In the genomic region with DNA sequence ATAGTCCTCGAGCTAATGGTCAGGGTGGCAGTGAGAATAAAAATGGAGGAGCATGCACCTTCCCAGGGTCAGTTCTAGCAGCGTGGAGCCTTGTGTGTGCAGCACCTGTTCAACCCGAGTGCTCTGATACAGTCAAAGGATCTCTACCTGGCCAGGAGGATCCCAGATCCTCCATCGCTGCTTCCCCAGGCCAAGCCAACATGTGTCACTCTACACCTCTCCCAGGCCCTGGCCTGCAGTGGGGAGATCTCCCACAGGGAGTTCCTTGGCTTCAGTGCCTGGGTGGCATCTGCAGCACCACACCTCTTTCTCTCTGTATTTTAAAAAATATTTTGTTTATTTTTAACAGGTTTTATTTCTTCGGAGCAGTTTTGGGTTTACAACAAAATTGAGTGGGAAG, we compare ENCODE assay signal across 22 cellular contexts.
DNase-seq lines count a peak whose midpoint lies in the region; ATAC-seq, FAIRE-seq and TF ChIP-seq lines count a peak whose summit lies in the region.
"Had no signal": no experiment of that assay in that cellular context is flagged by ENCODE, and none has a peak within 500 bp of the region (broad histone marks: within the 10 kb centered on the region; RNA-seq: fewer than 3 reads in every experiment).

No MANE protein-coding gene starts in this region.

- TF ChIP-seq POLR2A in A549 (IDR thresholded peaks at IDR 0.05; ENCODE audit: low read length) (no peak), upper lobe of left lung (IDR thresholded peaks at IDR 0.05) (no peak)

- CTCF ChIA-PET in A549 (lab: Yijun Ruan, JAX): no interaction called here
- CTCF ChIA-PET in Panc1 (lab: Charles Lee): no interaction called here
- CTCF ChIA-PET in activated CD4-positive, alpha-beta T cell treated with anti-CD3 and anti-CD28 coated beads, Interleukin-2, amount 10 ng/mL, durations not matched to agents 7 days and 5 days (lab: Charles Lee): no interaction called here

- TF ChIP-seq CTCF in A549 (IDR thresholded peaks at IDR 0.05) (no peak), Panc1 (IDR thresholded peaks at IDR 0.05) (no peak), hepatocyte (IDR thresholded peaks at IDR 0.05; ENCODE audit: poor library complexity) (no peak), upper lobe of left lung (IDR thresholded peaks at IDR 0.05) (no peak)

- DNase-seq in A549 (ENCODE audit: low read depth in 1 of 2, low spot score in 1 of 2): no peak
- DNase-seq in Panc1 (ENCODE audit: low read depth, low spot score): no peak
- no peak for DNase-seq in hepatocyte (ENCODE audit: low spot score)
- no peak for DNase-seq in upper lobe of left lung
- no peak for DNase-seq in NCI-H2081 (lab: John Stamatoyannopoulos, UW)
- DNase-seq in activated CD4-positive, alpha-beta T cell treated with anti-CD3 and anti-CD28 coated beads, Interleukin-2, amount 10 ng/mL, durations not matched to agents 7 days and 5 days: no peak
- DNase-seq: 8988T; C1 segment of cervical spinal cord; Calu3; CD4-positive, alpha-beta memory T cell; COR-L47; DMS53; DMS79 treated with DMSO at 0.1 percent for 48 hours; GF-D8; GM23248; H7; HCEC 1CT had no signal

- H2AFZ ChIP-seq in hepatocyte: no peak overlapping the region
- H2AFZ ChIP-seq: GM23248 had no signal

- no peak overlapping the region for H3K27ac ChIP-seq in A549
- H3K27ac ChIP-seq in Panc1 (ENCODE audit: low read length): no peak overlapping the region
- peak overlapping the region; percentile 52 for H3K27ac ChIP-seq in hepatocyte
- H3K27ac ChIP-seq in upper lobe of left lung: no peak overlapping the region
- H3K27ac ChIP-seq: GM23248 had no signal

- no peak overlapping the region for H3K4me2 ChIP-seq in A549
- H3K4me2 ChIP-seq in hepatocyte: no peak overlapping the region

- H3K36me3 ChIP-seq in Panc1 (ENCODE audit: control insufficient read depth, insufficient read depth, low read length): no peaks in the 10 kb centered on the region
- no peaks in the 10 kb centered on the region for H3K36me3 ChIP-seq in hepatocyte (replicated peaks; ENCODE audit: insufficient read depth, low read depth)
- no peaks in the 10 kb centered on the region for H3K36me3 ChIP-seq in upper lobe of left lung

- intact Hi-C loops in Panc1 (cut with micrococcal nuclease; ENCODE audit: unreplicated experiment): no loop called here

- no peaks in the 10 kb centered on the region for H3K36me3 Mint-ChIP-seq in activated CD4-positive, alpha-beta T cell treated with anti-CD3 and anti-CD28 coated beads, Interleukin-2, amount 10 ng/mL, durations not matched to agents 7 days and 5 days (ENCODE audit: low read depth)
- H3K36me3 Mint-ChIP-seq: CD4-positive, alpha-beta memory T cell had no signal

- ATAC-seq in A549: peak; percentile 50 to 57; a peak in 3 of 6 replicates
- 0 out of 2 replicates have a peak, but pooled peaks have one; percentile 26 for ATAC-seq in Panc1
- ATAC-seq in upper lobe of left lung (ENCODE audit: low FRiP score in 2 of 2): peak; percentile 17 to 59
- no peak for ATAC-seq in GM18909 (IDR thresholded peaks at IDR 0.05; ENCODE audit: poor library complexity, unreplicated experiment)

- H3K9me3 Mint-ChIP-seq in activated CD4-positive, alpha-beta T cell treated with anti-CD3 and anti-CD28 coated beads, Interleukin-2, amount 10 ng/mL, durations not matched to agents 7 days and 5 days: no peaks in the 10 kb centered on the region
- H3K9me3 Mint-ChIP-seq: CD4-positive, alpha-beta memory T cell had no signal

- TF ChIP-seq EP300 in A549 (IDR thresholded peaks at IDR 0.05): no peak
- no peak for TF ChIP-seq EP300 in upper lobe of left lung (IDR thresholded peaks at IDR 0.05)

- H3K4me1 ChIP-seq in A549 (no peaks in the 10 kb centered on the region), Panc1 (ENCODE audit: control insufficient read depth, insufficient read depth, low read length) (no peaks in the 10 kb centered on the region), hepatocyte (ENCODE audit: insufficient read depth) (peaks cover 13% of the 10 kb centered on the region), upper lobe of left lung (no peaks in the 10 kb centered on the region)

- H4K20me1 ChIP-seq in hepatocyte (ENCODE audit: insufficient read depth, poor library complexity, severe bottlenecking): no peaks in the 10 kb centered on the region

- no peak for TF ChIP-seq RAD21 in A549 (conservative IDR thresholded peaks at IDR 0.05 in 1 of 2, IDR thresholded peaks at IDR 0.05 in 1 of 2)

- no peak for FAIRE-seq in A549 (lab: Jason Lieb, UNC)
- FAIRE-seq: GM12891, GM18507, GM19239, H1 had no signal

- 79% methylated on average over 5 of the region's 5 CpGs for WGBS in A549 (ENCODE audit: missing lambda C conversion rate)
- 95% methylated on average over 5 of the region's 5 CpGs for WGBS in hepatocyte (ENCODE audit: low lambda C conversion rate, missing lambda C conversion rate)
- 89 to 96% methylated on average over 5 of the region's 5 CpGs for WGBS in upper lobe of left lung, 2 donors

- H3K27me3 ChIP-seq in Panc1 (ENCODE audit: control insufficient read depth, insufficient read depth, low read length): no peaks in the 10 kb centered on the region
- no peaks in the 10 kb centered on the region for H3K27me3 ChIP-seq in hepatocyte
- no peaks in the 10 kb centered on the region for H3K27me3 ChIP-seq in upper lobe of left lung

- no peaks in the 10 kb centered on the region for H3K27me3 Mint-ChIP-seq in activated CD4-positive, alpha-beta T cell treated with anti-CD3 and anti-CD28 coated beads, Interleukin-2, amount 10 ng/mL, durations not matched to agents 7 days and 5 days

- peaks cover 40% of the 10 kb centered on the region for H3K79me2 ChIP-seq in hepatocyte

- no peaks in the 10 kb centered on the region for H3K9me2 ChIP-seq in hepatocyte (replicated peaks; ENCODE audit: insufficient read depth)

- in situ Hi-C loops in Panc1 (cut with HindIII; ENCODE audit: low pct_unique_long_range_greater_than_20kb, low sequenced_read_pairs): no loop called here

- H3K4me3 ChIP-seq in A549 (no peak overlapping the region), Panc1 (ENCODE audit: low read depth in 2 of 2, low read length in 2 of 2) (no peak overlapping the region), hepatocyte (no peak overlapping the region), upper lobe of left lung (no peak overlapping the region)
- H3K4me3 ChIP-seq: GM23248 had no signal

- H3K4me3 Mint-ChIP-seq in activated CD4-positive, alpha-beta T cell treated with anti-CD3 and anti-CD28 coated beads, Interleukin-2, amount 10 ng/mL, durations not matched to agents 7 days and 5 days: no peak overlapping the region
- H3K4me3 Mint-ChIP-seq: CD4-positive, alpha-beta memory T cell had no signal

- H3K9me3 ChIP-seq in A549 (no peaks in the 10 kb centered on the region), Panc1 (ENCODE audit: control insufficient read depth, insufficient read depth, low read depth, low read length) (no peaks in the 10 kb centered on the region), hepatocyte (ENCODE audit: low read depth) (no peaks in the 10 kb centered on the region), upper lobe of left lung (no peaks in the 10 kb centered on the region)

- POLR2A ChIA-PET in A549 (lab: Yijun Ruan, JAX): no interaction called here
- POLR2A ChIA-PET in Panc1 (lab: Charles Lee): no interaction called here
- POLR2A ChIA-PET in activated CD4-positive, alpha-beta T cell treated with anti-CD3 and anti-CD28 coated beads, Interleukin-2, amount 10 ng/mL, durations not matched to agents 7 days and 5 days (lab: Charles Lee): no interaction called here

- no TSS peak for BruUV-seq in Panc1 (replicated peaks; lab: Mats Ljungman, UMichigan)

- no peaks in the 10 kb centered on the region for H3K4me1 Mint-ChIP-seq in activated CD4-positive, alpha-beta T cell treated with anti-CD3 and anti-CD28 coated beads, Interleukin-2, amount 10 ng/mL, durations not matched to agents 7 days and 5 days
- H3K4me1 Mint-ChIP-seq: CD4-positive, alpha-beta memory T cell had no signal

- H3K27ac Mint-ChIP-seq in activated CD4-positive, alpha-beta T cell treated with anti-CD3 and anti-CD28 coated beads, Interleukin-2, amount 10 ng/mL, durations not matched to agents 7 days and 5 days: no peak overlapping the region
- H3K27ac Mint-ChIP-seq: CD4-positive, alpha-beta memory T cell had no signal

TF ChIP-seq in A549, 52 proteins besides CTCF, POLR2A, EP300 and RAD21:
- TF ChIP-seq SREBF2 (IDR thresholded peaks at IDR 0.05) (no peak), RFX5 (IDR thresholded peaks at IDR 0.05) (no peak), ZNF302 (CRISPR knock-in tag; IDR thresholded peaks at IDR 0.05) (no peak), ESRRA (IDR thresholded peaks at IDR 0.05; ENCODE audit: borderline replicate concordance, low read length) (no peak), HOXA7 (CRISPR knock-in tag; IDR thresholded peaks at IDR 0.05) (no peak), MYC (IDR thresholded peaks at IDR 0.05; ENCODE audit: borderline replicate concordance, low read length) (no peak), SMC3 (IDR thresholded peaks at IDR 0.05) (no peak), NPAS2 (CRISPR knock-in tag; IDR thresholded peaks at IDR 0.05; ENCODE audit: borderline replicate concordance) (no peak), MAZ (IDR thresholded peaks at IDR 0.05; ENCODE audit: borderline replicate concordance, low read depth, low read length) (no peak), BHLHE40 (IDR thresholded peaks at IDR 0.05; ENCODE audit: low read depth, low read length) (no peak), EHF (CRISPR knock-in tag; IDR thresholded peaks at IDR 0.05) (no peak), KDM1A (IDR thresholded peaks at IDR 0.05; ENCODE audit: low read depth) (no peak), HEYL (CRISPR knock-in tag; IDR thresholded peaks at IDR 0.05) (no peak), EHMT2 (IDR thresholded peaks at IDR 0.05; ENCODE audit: low read depth) (no peak), RNF2 (IDR thresholded peaks at IDR 0.05; ENCODE audit: borderline replicate concordance, low read depth) (no peak), JUN (IDR thresholded peaks at IDR 0.05) (no peak), CHD4 (IDR thresholded peaks at IDR 0.05; ENCODE audit: borderline replicate concordance) (no peak)
- TF ChIP-seq, protein P1, sequence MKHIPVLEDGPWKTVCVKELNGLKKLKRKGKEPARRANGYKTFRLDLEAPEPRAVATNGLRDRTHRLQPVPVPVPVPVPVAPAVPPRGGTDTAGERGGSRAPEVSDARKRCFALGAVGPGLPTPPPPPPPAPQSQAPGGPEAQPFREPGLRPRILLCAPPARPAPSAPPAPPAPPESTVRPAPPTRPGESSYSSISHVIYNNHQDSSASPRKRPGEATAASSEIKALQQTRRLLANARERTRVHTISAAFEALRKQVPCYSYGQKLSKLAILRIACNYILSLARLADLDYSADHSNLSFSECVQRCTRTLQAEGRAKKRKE (CRISPR knock-in tag; IDR thresholded peaks at IDR 0.05; ENCODE audit: low read depth): no peak
- TF ChIP-seq, protein P2, sequence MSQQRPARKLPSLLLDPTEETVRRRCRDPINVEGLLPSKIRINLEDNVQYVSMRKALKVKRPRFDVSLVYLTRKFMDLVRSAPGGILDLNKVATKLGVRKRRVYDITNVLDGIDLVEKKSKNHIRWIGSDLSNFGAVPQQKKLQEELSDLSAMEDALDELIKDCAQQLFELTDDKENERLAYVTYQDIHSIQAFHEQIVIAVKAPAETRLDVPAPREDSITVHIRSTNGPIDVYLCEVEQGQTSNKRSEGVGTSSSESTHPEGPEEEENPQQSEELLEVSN (IDR thresholded peaks at IDR 0.05; ENCODE audit: borderline replicate concordance, low read depth): no peak
